1 cellular context compared by ENCODE assay signal in genomic region chr7:100127866-100128601, GRCh38.
A peak's percentile ranks its signal among the peaks of the same experiment; 100 is the strongest.
TF ChIP-seq lines count a peak whose summit lies in the region.

No MANE protein-coding gene starts in this region.

TF ChIP-seq in GM12878, 131 proteins besides CTCF, POLR2A, EP300 and RAD21:
- no peak for TF ChIP-seq E2F4 (IDR thresholded peaks at IDR 0.05; ENCODE audit: low read depth, low read length)
- TF ChIP-seq WRNIP1 (IDR thresholded peaks at IDR 0.05; ENCODE audit: borderline replicate concordance, low read depth, low read length): no peak
- no peak for TF ChIP-seq GABPA (IDR thresholded peaks at IDR 0.05; ENCODE audit: low read depth)
- no peak for TF ChIP-seq BHLHE40 (IDR thresholded peaks at IDR 0.05; ENCODE audit: borderline replicate concordance in 1 of 2, low read depth in 2 of 2, low read length in 1 of 2)
- TF ChIP-seq NKRF (conservative IDR thresholded peaks at IDR 0.05): 0 out of 2 replicates have a peak, but pooled peaks have one; percentile 18
- TF ChIP-seq MYC (IDR thresholded peaks at IDR 0.05; ENCODE audit: insufficient read depth, insufficient read length, insufficient replicate concordance, low read length, severe bottlenecking): no peak
- TF ChIP-seq ZNF24 (IDR thresholded peaks at IDR 0.05): no peak
- TF ChIP-seq HDGF (IDR thresholded peaks at IDR 0.05): 0 out of 2 replicates have a peak, but pooled peaks have one; percentile 46
- no peak for TF ChIP-seq CEBPZ (IDR thresholded peaks at IDR 0.05; ENCODE audit: low read depth, low read length)
- no peak for TF ChIP-seq TBL1XR1 (IDR thresholded peaks at IDR 0.05; ENCODE audit: low read depth, low read length)
- TF ChIP-seq IKZF1 (conservative IDR thresholded peaks at IDR 0.05): peak; percentile 11; the same call in 1 of the 2 replicates
- TF ChIP-seq GATAD2B (conservative IDR thresholded peaks at IDR 0.05; ENCODE audit: low read depth): 0 out of 2 replicates have a peak, but pooled peaks have one; percentile 60
TF ChIP-seq in GM12878: peak in this region for 4.
